ENCODE assay signal across 8 cellular contexts in the genomic region with DNA sequence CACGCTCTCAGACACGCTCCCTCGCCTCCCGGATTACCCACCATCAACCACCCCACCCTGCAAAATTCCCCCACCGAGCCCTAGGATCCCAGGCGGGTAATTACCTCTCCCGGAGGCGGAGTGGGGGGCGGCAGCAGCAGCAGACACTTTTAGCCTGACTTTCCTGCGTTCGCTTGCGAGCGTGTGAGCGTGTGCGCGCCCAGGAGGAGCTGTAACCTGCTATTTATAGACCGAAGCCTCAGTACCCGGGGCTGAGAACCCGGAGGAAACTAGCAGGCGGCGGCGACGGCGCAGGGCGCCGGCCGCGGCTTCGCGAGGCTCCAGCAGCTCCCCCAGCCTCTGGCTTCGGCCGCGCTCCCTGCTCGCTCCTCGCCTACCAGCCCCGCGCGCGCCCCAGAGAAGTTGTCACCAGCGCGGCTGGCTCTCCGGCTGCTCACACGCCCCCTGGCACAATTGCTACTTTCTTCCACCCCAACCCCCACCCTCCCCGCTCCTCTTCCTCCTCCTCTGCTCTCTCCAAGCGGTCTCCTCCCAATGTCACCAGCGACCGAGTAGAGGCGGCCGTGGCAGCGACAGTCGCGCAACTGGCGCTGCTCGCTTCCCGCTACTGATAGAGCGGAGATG. TPM values are rescaled to one million over a fixed set of nuclear protein-coding genes. Genes with fewer than 3 reads are reported as not detected.
A peak's percentile ranks its signal among the peaks of the same experiment; 100 is the strongest.
DNase-seq lines count a peak whose midpoint lies in the region; ATAC-seq and TF ChIP-seq lines count a peak whose summit lies in the region.

A gene (minus strand): TSS at position 197 of the 624 bp plus-strand sequence.

- no peak for TF ChIP-seq CTCF in left ventricle myocardium inferior (IDR thresholded peaks at IDR 0.05; ENCODE audit: borderline replicate concordance)

- WGBS in trophoblast cell (ENCODE audit: extremely low coverage, insufficient coverage, insufficient read length) = no CpG with 5 or more reads among the region's 56 CpGs

- H3K36me3 ChIP-seq in CD8-positive, alpha-beta memory T cell (ENCODE audit: insufficient read depth, low read length) = no peaks in the 10 kb centered on the region
- H3K36me3 ChIP-seq in left ventricle myocardium inferior (no peaks in the 10 kb centered on the region), trophoblast cell (ENCODE audit: control insufficient read depth in 1 of 2, insufficient read depth in 2 of 2, low read length in 2 of 2) (no peaks in the 10 kb centered on the region)

- peak within 1 kb of the TSS; percentile 62 for H3K4me3 ChIP-seq in CD8-positive, alpha-beta memory T cell (ENCODE audit: low read length)
- peak within 1 kb of the TSS; percentile 81 for H3K4me3 ChIP-seq in left ventricle myocardium inferior
- H3K4me3 ChIP-seq in trophoblast cell (ENCODE audit: low read depth, low read length) = peak within 1 kb of the TSS; percentile 68

- no peak within 1 kb of the TSS for H3K14ac ChIP-seq in trophoblast cell (ENCODE audit: low read length)

- peaks cover 8% of the 10 kb centered on the region for H3K4me1 ChIP-seq in CD8-positive, alpha-beta memory T cell (ENCODE audit: insufficient read depth, low read length)
- H3K4me1 ChIP-seq in left ventricle myocardium inferior (peaks cover 39% of the 10 kb centered on the region), trophoblast cell (ENCODE audit: control insufficient read depth in 1 of 2, insufficient read depth in 2 of 2, low read length in 2 of 2) (peaks cover 7 to 10% of the 10 kb centered on the region in 2 experiments)

- H4K12ac ChIP-seq in trophoblast cell (ENCODE audit: low read depth, low read length) = no peak within 1 kb of the TSS

- no peak within 1 kb of the TSS for H2AK5ac ChIP-seq in trophoblast cell (ENCODE audit: low read length)

- POLR2A ChIA-PET in CD8-positive, alpha-beta memory T cell (lab: Charles Lee) = no interaction called here

- ATAC-seq in HG02884 (IDR thresholded peaks at IDR 0.05; ENCODE audit: unreplicated experiment) = peak; percentile 36

- no peak within 1 kb of the TSS for H3K9ac ChIP-seq in trophoblast cell (ENCODE audit: low read length)

- H2BK120ac ChIP-seq in trophoblast cell (ENCODE audit: insufficient read depth, low read length, poor library complexity) = no peak within 1 kb of the TSS

- no peaks in the 10 kb centered on the region for H3K9me3 Mint-ChIP-seq in CD8-positive, alpha-beta memory T cell

- peaks cover 26 to 66% of the 10 kb centered on the region in 2 donors for H3K27me3 Mint-ChIP-seq in CD8-positive, alpha-beta memory T cell

- no peak within 1 kb of the TSS for H2BK5ac ChIP-seq in trophoblast cell (ENCODE audit: low read depth, low read length, poor library complexity)

- intact Hi-C loops in left ventricle myocardium inferior (cut with micrococcal nuclease) = loop anchor here (10.0 kb wide), 1 partner anchor 721 kb away; no protein-coding TSS in a partner anchor

- no peaks in the 10 kb centered on the region for H3K79me1 ChIP-seq in trophoblast cell (ENCODE audit: low read length)

- no peaks in the 10 kb centered on the region for H3K79me2 ChIP-seq in trophoblast cell (ENCODE audit: control insufficient read depth, insufficient read depth, low read length, poor library complexity)

- H3K4ac ChIP-seq in trophoblast cell (ENCODE audit: low read depth, low read length) = no peak within 1 kb of the TSS

- H3K4me3 Mint-ChIP-seq in CD8-positive, alpha-beta memory T cell = peak within 1 kb of the TSS; percentile 77 to 90 (median 83)

- CTCF ChIA-PET in CD8-positive, alpha-beta memory T cell (lab: Charles Lee) = interaction anchor here (0.7 to 1.7 kb wide), 5 partner anchors 126 to 719 kb away, joined by 3 to 5 read pairs (median 3); no protein-coding TSS in a partner anchor

- H3K27ac ChIP-seq in CD8-positive, alpha-beta memory T cell (ENCODE audit: low read depth, low read length) = no peak within 1 kb of the TSS
- peak within 1 kb of the TSS; percentile 91 for H3K27ac ChIP-seq in left ventricle myocardium inferior (replicated peaks)
- H3K27ac ChIP-seq in trophoblast cell (ENCODE audit: low read depth, low read length) = no peak within 1 kb of the TSS

- peak within 1 kb of the TSS in 2 of 8 donors; percentile 36 to 49 for H3K27ac Mint-ChIP-seq in CD8-positive, alpha-beta memory T cell

- peak within 1 kb of the TSS; percentile 85 for H3K4me2 ChIP-seq in trophoblast cell (ENCODE audit: low read length)

- H2AFZ ChIP-seq in trophoblast cell (ENCODE audit: insufficient read depth, low read length, poor library complexity) = peak within 1 kb of the TSS; percentile 13

- no peak within 1 kb of the TSS for H4K8ac ChIP-seq in trophoblast cell (ENCODE audit: low read depth, low read length)

- H3K36me3 Mint-ChIP-seq in CD8-positive, alpha-beta memory T cell = no peaks in the 10 kb centered on the region

- H3K18ac ChIP-seq in trophoblast cell (ENCODE audit: low read length) = no peak within 1 kb of the TSS

- H3K27me3 ChIP-seq in CD8-positive, alpha-beta memory T cell (ENCODE audit: insufficient read depth, low read length, poor library complexity, severe bottlenecking) = peaks cover 5% of the 10 kb centered on the region
- peaks cover 37% of the 10 kb centered on the region for H3K27me3 ChIP-seq in left ventricle myocardium inferior (ENCODE audit: low read depth)
- peaks cover 24% of the 10 kb centered on the region for H3K27me3 ChIP-seq in trophoblast cell (ENCODE audit: insufficient read depth, low read length)

- H4K91ac ChIP-seq in trophoblast cell (ENCODE audit: low read depth, low read length) = no peak within 1 kb of the TSS

- H2BK12ac ChIP-seq in trophoblast cell (ENCODE audit: low read length) = no peak within 1 kb of the TSS

- no peaks in the 10 kb centered on the region for H3K9me3 ChIP-seq in CD8-positive, alpha-beta memory T cell (ENCODE audit: low read length)
- H3K9me3 ChIP-seq in left ventricle myocardium inferior (replicated peaks) = no peaks in the 10 kb centered on the region
- H3K9me3 ChIP-seq in trophoblast cell (ENCODE audit: insufficient read depth, low read depth, low read length) = no peaks in the 10 kb centered on the region

- DNase-seq in CD8-positive, alpha-beta memory T cell = peak in 4 of 5 donors; percentile 4 to 52 (median 24)
- DNase-seq in T follicular helper cell (ENCODE audit: low read depth) (peak; percentile 17), amygdala (lab: John Stamatoyannopoulos, UW) (peak in 38 of 56 donors; percentile 3 to 64 (median 28)), left ventricle myocardium inferior (peak; percentile 53), trophoblast cell (peak; percentile 4 to 35), NCI-H1048 (lab: John Stamatoyannopoulos, UW) (no peak), NCI-H1930 (lab: John Stamatoyannopoulos, UW) (no peak)

- H3K4me1 Mint-ChIP-seq in CD8-positive, alpha-beta memory T cell = peaks cover 9 to 23% (median 12%) of the 10 kb centered on the region in 3 donors

- no peak within 1 kb of the TSS for H3K23ac ChIP-seq in trophoblast cell (ENCODE audit: low read length)

RNA-seq across cellular contexts. Expression of the gene that starts here (rescaled TPM):
- 10 to 100 TPM; 50.3 to 52.6 TPM for total RNA-seq in CD8-positive, alpha-beta memory T cell
- 52.6 TPM for polyA plus RNA-seq in CD8-positive, alpha-beta memory T cell
- total RNA-seq in left ventricle myocardium inferior = 61.1 TPM
- polyA plus RNA-seq in trophoblast cell (2013) = 1.4 and 1.7 TPM in 2 replicates

Comparison
In these comparisons a context has a peak if more than half of its experiments do, and no peak if none do; other contexts are left out.
1. DNase-seq: peak in CD8-positive, alpha-beta memory T cell (4 of 5), T follicular helper cell (single experiment), amygdala (38 of 56), left ventricle myocardium inferior (single experiment) and trophoblast cell (2 of 2); none in NCI-H1048 (single experiment) and NCI-H1930 (0 of 2).
2. Peak in every context shown above with its lines, with median percentiles within 50 percentile points of each other: H3K4me3 ChIP-seq.